In the genomic region with DNA sequence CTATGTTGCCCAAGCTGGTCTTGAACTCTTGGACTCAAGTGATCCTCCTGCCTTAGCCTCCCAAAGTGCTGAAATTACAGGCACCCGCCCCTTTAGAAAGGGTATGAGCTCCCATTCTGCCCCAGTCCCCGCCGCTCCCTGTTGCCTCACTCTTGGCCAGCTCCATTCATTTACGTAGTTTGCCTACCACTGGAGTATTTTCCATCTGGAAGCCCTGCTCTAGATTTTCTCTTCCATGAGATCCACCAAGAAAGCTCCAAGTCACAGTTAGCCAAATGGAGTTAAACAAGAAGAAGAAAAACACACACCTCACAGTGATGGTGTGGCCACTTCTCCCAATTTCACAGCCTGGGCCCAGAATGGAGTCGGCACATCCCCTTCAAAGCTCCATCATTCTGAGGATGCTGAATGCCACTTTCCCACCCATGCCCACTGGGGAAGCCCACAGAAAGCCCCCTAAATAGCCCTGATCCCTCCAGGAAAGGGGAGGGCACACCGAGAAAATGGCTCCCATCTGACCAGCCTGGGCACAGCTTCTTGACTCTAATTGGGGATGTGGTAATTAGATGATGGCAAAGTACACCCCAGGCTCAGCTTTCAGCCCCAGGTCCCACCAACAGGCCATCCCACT, we compare ENCODE assay signal across 14 cellular contexts.
DNase-seq lines count a peak whose midpoint lies in the region; ATAC-seq and TF ChIP-seq lines count a peak whose summit lies in the region.
"Had no signal": no experiment of that assay in that cellular context is flagged by ENCODE, and none has a peak within 500 bp of the region (broad histone marks: within the 10 kb centered on the region; RNA-seq: fewer than 3 reads in every experiment).

No MANE protein-coding gene starts in this region.

- H2AFZ ChIP-seq in neuronal stem cell (ENCODE audit: low read length): no peak overlapping the region

- no peak overlapping the region for H3K4me3 ChIP-seq in adipocyte (ENCODE audit: low read length)
- no peak overlapping the region for H3K4me3 ChIP-seq in fibroblast of mammary gland (ENCODE audit: control insufficient read depth, low read depth, low read length)
- H3K4me3 ChIP-seq in neuronal stem cell (ENCODE audit: low read length in 2 of 2): no peak overlapping the region
- H3K4me3 ChIP-seq in transverse colon: no peak overlapping the region

- ATAC-seq in GM21367 (IDR thresholded peaks at IDR 0.05; ENCODE audit: unreplicated experiment): no peak
- ATAC-seq: activated CD4-positive, CD25-positive, alpha-beta regulatory T cell treated with anti-CD3 and anti-CD28 coated beads, Interleukin-2, amount 50 U/mL, for 24 hours had no signal

- WGBS in neuronal stem cell (ENCODE audit: extremely low coverage in 2 of 2, insufficient read length in 2 of 2, insufficient replicate concordance in 1 of 2), 2 donors: no CpG with 5 or more reads among the region's 6 CpGs
- 46 to 72% methylated on average over 4 to 6 of the region's 6 CpGs for WGBS in transverse colon (ENCODE audit: low coverage in 1 of 2), 2 donors

- no peak overlapping the region for H3K23ac ChIP-seq in neuronal stem cell (ENCODE audit: low read depth, low read length, poor library complexity)

- H3K4me1 ChIP-seq in adipocyte (ENCODE audit: control insufficient read depth, insufficient read depth, low read length) (peaks cover 16% of the 10 kb centered on the region), neuronal stem cell (ENCODE audit: control insufficient read depth in 2 of 2, insufficient read depth in 1 of 2, low read depth in 1 of 2, low read length in 2 of 2) (peaks cover 14 to 21% of the 10 kb centered on the region in 2 donors), transverse colon (peaks cover 0 to 8% (median 3%) of the 10 kb centered on the region in 4 donors)

- no peaks in the 10 kb centered on the region for H3K9me3 ChIP-seq in adipocyte (ENCODE audit: control insufficient read depth, low read length)
- H3K9me3 ChIP-seq in neuronal stem cell (replicated peaks in 1 of 2; ENCODE audit: control insufficient read depth in 2 of 2, insufficient read depth in 1 of 2, low read depth in 1 of 2, low read length in 2 of 2): peaks cover 0 to 13% of the 10 kb centered on the region in 2 donors
- no peaks in the 10 kb centered on the region for H3K9me3 ChIP-seq in transverse colon
- H3K9me3 ChIP-seq: neutrophil had no signal

- H3K18ac ChIP-seq in neuronal stem cell (ENCODE audit: low read length): peak overlapping the region; percentile 77

- H4K8ac ChIP-seq in neuronal stem cell (ENCODE audit: low read depth, low read length): no peak overlapping the region

- no peak overlapping the region for H2BK5ac ChIP-seq in neuronal stem cell (ENCODE audit: low read length)

- no peak overlapping the region for H2BK120ac ChIP-seq in neuronal stem cell (ENCODE audit: low read depth, low read length)

- no peak for TF ChIP-seq CTCF in fibroblast of mammary gland (conservative IDR thresholded peaks at IDR 0.05; ENCODE audit: control insufficient read depth, insufficient read depth, low read depth, low read length)
- TF ChIP-seq CTCF in transverse colon (IDR thresholded peaks at IDR 0.05): no peak

- no peaks in the 10 kb centered on the region for H3K79me1 ChIP-seq in neuronal stem cell (ENCODE audit: low read depth, low read length)

- H3K36me3 ChIP-seq in adipocyte (ENCODE audit: control insufficient read depth, insufficient read depth, low read length, severe bottlenecking): no peaks in the 10 kb centered on the region
- no peaks in the 10 kb centered on the region for H3K36me3 ChIP-seq in neuronal stem cell (replicated peaks in 1 of 2; ENCODE audit: control insufficient read depth in 2 of 2, insufficient read depth in 2 of 2, low read length in 2 of 2)
- no peaks in the 10 kb centered on the region for H3K36me3 ChIP-seq in transverse colon
- H3K36me3 ChIP-seq: neutrophil had no signal

- no peak overlapping the region for H3K4ac ChIP-seq in neuronal stem cell (ENCODE audit: low read length)

- peak overlapping the region; percentile 7 for H2BK15ac ChIP-seq in neuronal stem cell (ENCODE audit: low read length)

- no peak for TF ChIP-seq POLR2A in transverse colon (IDR thresholded peaks at IDR 0.05)

- H3K9ac ChIP-seq in adipocyte (ENCODE audit: low read length): peak overlapping the region; percentile 25
- peak overlapping the region; percentile 6 for H3K9ac ChIP-seq in neuronal stem cell (ENCODE audit: low read depth, low read length, poor library complexity)

- H3K14ac ChIP-seq in neuronal stem cell (ENCODE audit: low read length): no peak overlapping the region

- H2AK5ac ChIP-seq in neuronal stem cell (ENCODE audit: low read depth, low read length): no peak overlapping the region

- H3K27me3 ChIP-seq in adipocyte (replicated peaks; ENCODE audit: control insufficient read depth, insufficient read depth, low read length) (no peaks in the 10 kb centered on the region), neuronal stem cell (ENCODE audit: control insufficient read depth in 3 of 3, insufficient read depth in 3 of 3, low read depth in 1 of 3, low read length in 3 of 3) (peaks cover 0 to 2% (median 0%) of the 10 kb centered on the region in 3 experiments), transverse colon (peaks cover 10% of the 10 kb centered on the region)

- no peak overlapping the region for H3K27ac ChIP-seq in neuronal stem cell (replicated peaks; ENCODE audit: low read length)
- H3K27ac ChIP-seq in transverse colon: peak overlapping the region in 3 of 4 donors; percentile 23 to 56 (median 50)
- H3K27ac ChIP-seq: neutrophil had no signal

- no peak overlapping the region for H2BK12ac ChIP-seq in neuronal stem cell (ENCODE audit: low read length)

- intact Hi-C loops in transverse colon (cut with DNase I; ENCODE audit: low total_unique reads): no loop called here

- no peak for TF ChIP-seq EP300 in transverse colon (IDR thresholded peaks at IDR 0.05; ENCODE audit: low read depth)

- no peak overlapping the region for H4K91ac ChIP-seq in neuronal stem cell (ENCODE audit: low read depth, low read length, poor library complexity)

- DNase-seq in adipocyte (ENCODE audit: low read depth) (peak; percentile 37), fibroblast of mammary gland (ENCODE audit: low read depth) (peak; percentile 47), neuronal stem cell (ENCODE audit: low spot score) (no peak), transverse colon (no peak), Kasumi-1 (lab: John Stamatoyannopoulos, UW) (no peak)
- no peak for DNase-seq in activated CD4-positive, alpha-beta T cell treated with anti-CD3 and anti-CD28 coated beads, Interleukin-2, amount 50 U/mL, for 4 hours
- DNase-seq: activated T-cell treated with anti-CD3 and anti-CD28 coated beads for 4 hours; CD4-positive, CD25-positive, alpha-beta regulatory T cell; effector CD8-positive, alpha-beta T cell; NCI-H1048; NCI-H345 had no signal

- no peak overlapping the region for H3K4me2 ChIP-seq in neuronal stem cell (ENCODE audit: insufficient read depth, low read length, poor library complexity, severe bottlenecking)

- in situ Hi-C loops in transverse colon (cut with MboI; ENCODE audit: low pct_ligation_motif_present in 1 of 4, low pct_unique_long_range_greater_than_20kb in 1 of 4, low sequenced_read_pairs in 3 of 4): loop anchor here in 2 of 4 donors (25.0 kb wide), 1 partner anchor 392 kb away; the partner anchor contains the start of gene MN1 (in 2 of the 2)

Comparison
In these comparisons a context has a peak if more than half of its experiments do, and no peak if none do; other contexts are left out.
1. DNase-seq: peak in adipocyte (single experiment) and fibroblast of mammary gland (single experiment); none in neuronal stem cell (single experiment), transverse colon (single experiment), activated CD4-positive, alpha-beta T cell treated with anti-CD3 and anti-CD28 coated beads, Interleukin-2, amount 50 U/mL, for 4 hours (0 of 2) and Kasumi-1 (0 of 2).